In genomic region chrX:125006704-125007103, GRCh38 we compare ENCODE assay signal across 1 cellular context.
TF ChIP-seq lines count a peak whose summit lies in the region.

No MANE protein-coding gene starts in this region.

TF ChIP-seq in HepG2, 621 proteins besides CTCF, POLR2A, EP300 and RAD21 (continued from another document):
- no peak for TF ChIP-seq CREB3 (CRISPR knock-in tag; IDR thresholded peaks at IDR 0.05)
- TF ChIP-seq HNRNPLL (IDR thresholded peaks at IDR 0.05; ENCODE audit: low read depth, low read length, poor library complexity, severe bottlenecking): no peak
- no peak for TF ChIP-seq REST (IDR thresholded peaks at IDR 0.05; ENCODE audit: borderline replicate concordance in 1 of 2, low read depth in 1 of 2, low read length in 2 of 2)
- TF ChIP-seq SRSF4 (IDR thresholded peaks at IDR 0.05; ENCODE audit: low read depth, low read length, poor library complexity, severe bottlenecking): no peak
- TF ChIP-seq IRX3 (CRISPR knock-in tag; IDR thresholded peaks at IDR 0.05; ENCODE audit: borderline replicate concordance, low read depth): no peak
- TF ChIP-seq SMAD3 (CRISPR knock-in tag; IDR thresholded peaks at IDR 0.05): no peak
- TF ChIP-seq EEA1 (CRISPR knock-in tag; IDR thresholded peaks at IDR 0.05; ENCODE audit: borderline replicate concordance): no peak
- TF ChIP-seq CAMTA2 (CRISPR knock-in tag; IDR thresholded peaks at IDR 0.05; ENCODE audit: borderline replicate concordance): no peak
- TF ChIP-seq KDM6A (CRISPR knock-in tag; IDR thresholded peaks at IDR 0.05; ENCODE audit: low read depth): no peak
- no peak for TF ChIP-seq ZMYM3 (CRISPR knock-in tag; IDR thresholded peaks at IDR 0.05)
- TF ChIP-seq ZFAT (CRISPR knock-in tag; conservative IDR thresholded peaks at IDR 0.05): no peak
- no peak for TF ChIP-seq ZHX1 (CRISPR knock-in tag; IDR thresholded peaks at IDR 0.05; ENCODE audit: low read depth)
- TF ChIP-seq ZFX (CRISPR knock-in tag; IDR thresholded peaks at IDR 0.05; ENCODE audit: low read depth): no peak
